1 cellular context compared by ENCODE assay signal in genomic region chr17:51684214-51684613, GRCh38.
TF ChIP-seq lines count a peak whose summit lies in the region.

No MANE protein-coding gene starts in this region.

TF ChIP-seq in GM23338, 12 proteins besides CTCF, POLR2A, EP300 and RAD21 (continued from another document):
- TF ChIP-seq REST (IDR thresholded peaks at IDR 0.05; ENCODE audit: unreplicated experiment): no peak
- no peak for TF ChIP-seq ZNF462 (CRISPR knock-in tag; IDR thresholded peaks at IDR 0.05)
